Comparison of ENCODE assay signal across 24 cellular contexts in genomic region chr1:65344171-65344570, GRCh38. TPM values are rescaled to one million over a fixed set of nuclear protein-coding genes. Genes with fewer than 3 reads are reported as not detected.
DNase-seq lines count a peak whose midpoint lies in the region; ATAC-seq and TF ChIP-seq lines count a peak whose summit lies in the region.
"Had no signal": no experiment of that assay in that cellular context is flagged by ENCODE, and none has a peak within 500 bp of the region (broad histone marks: within the 10 kb centered on the region; RNA-seq: fewer than 3 reads in every experiment).

No MANE protein-coding gene starts in this region.

- H3K27ac ChIP-seq in mammary epithelial cell (ENCODE audit: insufficient read depth, low read depth, low read length), result no peak overlapping the region
- H3K27ac ChIP-seq: lower lobe of right lung, SJCRH30, transverse colon had no signal

- H3K4me1 ChIP-seq in mammary epithelial cell (ENCODE audit: insufficient read depth, low read length), result peaks cover 30% of the 10 kb centered on the region
- H3K4me1 ChIP-seq: BE2C, lower lobe of right lung, SJCRH30, transverse colon had no signal

- 9% methylated on average over 2 of the region's 2 CpGs for WGBS in mammary epithelial cell (ENCODE audit: low coverage, missing lambda C conversion rate)

- H3K4me2 ChIP-seq in mammary epithelial cell (ENCODE audit: insufficient read depth, low read depth, low read length), result no peak overlapping the region

- no peaks in the 10 kb centered on the region for H3K9me3 ChIP-seq in mammary epithelial cell (replicated peaks; ENCODE audit: insufficient read depth, low read length)
- H3K9me3 ChIP-seq: BE2C, lower lobe of right lung, mucosa of descending colon, SJCRH30, transverse colon had no signal

- no TSS peak for BruUV-seq in mammary epithelial cell (replicated peaks; lab: Mats Ljungman, UMichigan)

- no peaks in the 10 kb centered on the region for H3K27me3 ChIP-seq in mammary epithelial cell (ENCODE audit: insufficient read depth, low read length)
- H3K27me3 ChIP-seq: BE2C, transverse colon had no signal

- DNase-seq in NCI-H1105 treated with DMSO at 0.1 percent for 48 hours (lab: John Stamatoyannopoulos, UW) (peak; percentile 44), NCI-H1105 (lab: John Stamatoyannopoulos, UW) (no peak), AG20443 (ENCODE audit: low spot score) (peak; percentile 15), NCI-H146 treated with DMSO at 0.1 percent for 48 hours (lab: John Stamatoyannopoulos, UW; ENCODE audit: unreplicated experiment) (peak; percentile 38), mammary epithelial cell (peak; percentile 30), NK-92 (lab: John Stamatoyannopoulos, UW; ENCODE audit: unreplicated experiment) (no peak)
- no peak for DNase-seq in stimulated activated CD4-positive, alpha-beta T cell treated with anti-CD3 and anti-CD28 coated beads, Interleukin-4, amount 100 ng/mL, for 1 hour
- DNase-seq: activated CD4-positive, alpha-beta T cell treated with anti-CD3 and anti-CD28 coated beads, Interleukin-2, amount 50 U/mL, for 4 hours; activated naive CD4-positive, alpha-beta T cell treated with anti-CD3 and anti-CD28 coated beads for 36 hours; BE2C; CD8-positive, alpha-beta memory T cell; effector CD4-positive, alpha-beta T cell; kidney glomerular epithelial cell; lower lobe of right lung; mucosa of descending colon; NCI-H187; NCI-H345; SJCRH30; small intestine; stimulated activated CD4-positive, alpha-beta T cell treated with anti-CD3 and anti-CD28 coated beads, Interleukin-2, amount 100 ng/mL, for 24 hours; T-helper 1 cell; transverse colon had no signal

- H3K9ac ChIP-seq in mammary epithelial cell (ENCODE audit: insufficient read depth, low read length), result no peak overlapping the region

- intact Hi-C loops in mammary epithelial cell (cut with micrococcal nuclease), result loop anchor here (5.0 kb wide), 1 partner anchor 82 kb away; no protein-coding TSS in a partner anchor

- H3K36me3 ChIP-seq in mammary epithelial cell (ENCODE audit: insufficient read depth, low read length), result no peaks in the 10 kb centered on the region
- H3K36me3 ChIP-seq: BE2C, lower lobe of right lung, SJCRH30, transverse colon had no signal

- H2AFZ ChIP-seq in mammary epithelial cell (ENCODE audit: low read depth, low read length), result no peak overlapping the region

- dilution Hi-C loops in mammary epithelial cell (cut with HindIII; ENCODE audit: low sequenced_read_pairs), result no loop called here

- H3K4me3 ChIP-seq in mammary epithelial cell (replicated peaks in 1 of 3; ENCODE audit: insufficient read depth in 1 of 3, low read depth in 2 of 3, low read length in 3 of 3), result no peak overlapping the region
- H3K4me3 ChIP-seq: lower lobe of right lung, mucosa of descending colon, SJCRH30, transverse colon had no signal

- CTCF ChIA-PET in mammary epithelial cell (lab: Charles Lee; ENCODE audit: low non-redundant PET), result interaction anchor here (0.6 kb wide), 1 partner anchor 80 kb away, joined by 5 read pairs; no protein-coding TSS in a partner anchor

- TF ChIP-seq CTCF in mammary epithelial cell (conservative IDR thresholded peaks at IDR 0.05 in 1 of 2, IDR thresholded peaks at IDR 0.05 in 1 of 2; ENCODE audit: extremely low read depth in 1 of 2, insufficient read depth in 1 of 2, low read depth in 1 of 2, low read length in 2 of 2), result no peak

- in situ Hi-C loops in mammary epithelial cell (cut with MboI; ENCODE audit: low sequenced_read_pairs in 2 of 2), result no loop called here

- no peaks in the 10 kb centered on the region for H4K20me1 ChIP-seq in mammary epithelial cell (ENCODE audit: insufficient read depth, low read length)

- no peak for ATAC-seq in GM19328 (IDR thresholded peaks at IDR 0.05; ENCODE audit: unreplicated experiment)
- ATAC-seq: lower lobe of right lung; mucosa of descending colon; natural killer cell treated with Interleukin-12 subunit alpha and Interleukin-12 subunit beta and Interleukin-15 and Interleukin-18, amount 100 ng/mL, for 72 hours had no signal

- H3K79me2 ChIP-seq in mammary epithelial cell (ENCODE audit: insufficient read depth, low read length), result no peaks in the 10 kb centered on the region

RNA-seq across cellular contexts. Expression of gene DNAJC6, which starts 34.8 kb away (rescaled TPM):
- total RNA-seq in mammary epithelial cell, result 10 to 100 TPM in 1 of 2 donors, 1 to 10 TPM in 1; 6.6 to 28.5 TPM
- 3.4 TPM for polyA plus RNA-seq in mammary epithelial cell
- 36.5 TPM for polyA minus RNA-seq in mammary epithelial cell

Comparison
In these comparisons a context has a peak if more than half of its experiments do, and no peak if none do; other contexts are left out.
1. DNase-seq: peak in NCI-H1105 treated with DMSO at 0.1 percent for 48 hours (single experiment), AG20443 (single experiment), NCI-H146 treated with DMSO at 0.1 percent for 48 hours (single experiment) and mammary epithelial cell (single experiment); none in NCI-H1105 (single experiment), NK-92 (single experiment) and stimulated activated CD4-positive, alpha-beta T cell treated with anti-CD3 and anti-CD28 coated beads, Interleukin-4, amount 100 ng/mL, for 1 hour (single experiment).